In the genomic region with DNA sequence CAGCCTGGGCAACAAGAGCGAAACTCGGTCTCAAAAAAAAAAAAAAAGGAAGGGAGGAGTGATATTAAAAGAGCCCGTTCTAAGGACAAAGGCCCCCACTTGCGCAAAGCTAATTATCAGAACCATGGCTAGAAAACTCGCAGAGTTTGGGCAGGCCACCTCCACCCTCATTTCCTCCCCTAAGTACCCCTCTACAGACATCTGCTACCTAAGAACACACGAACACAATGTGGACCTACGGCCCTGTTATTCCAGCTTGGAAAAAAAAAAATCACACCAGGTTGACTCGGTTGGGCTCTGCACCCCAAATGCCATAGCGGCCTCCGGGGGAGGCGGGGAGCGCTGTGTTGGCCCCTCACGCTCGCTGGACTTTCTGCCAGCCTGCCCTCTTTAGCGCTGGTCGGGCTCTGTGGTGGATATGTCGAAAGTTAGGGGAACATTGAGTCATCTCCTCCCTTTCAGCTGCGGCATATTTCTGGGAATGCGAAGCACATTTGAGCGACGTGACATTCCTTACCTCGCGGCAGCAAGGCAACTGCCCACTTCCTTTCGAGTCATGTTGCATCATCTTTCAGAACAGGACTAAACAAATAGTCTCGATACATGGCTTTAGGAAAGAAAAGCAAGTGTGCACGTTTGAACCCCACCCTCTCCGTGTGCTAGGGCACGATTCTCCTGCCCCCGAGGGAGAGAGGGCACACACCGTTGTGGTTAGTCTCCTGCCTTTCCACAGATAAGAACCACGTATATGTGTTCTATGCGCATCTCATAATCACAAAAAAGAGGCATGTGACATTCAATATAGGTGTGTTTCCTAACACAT, we compare ENCODE assay signal across 1 cellular context.
TF ChIP-seq lines count a peak whose summit lies in the region.

No MANE protein-coding gene starts in this region.

TF ChIP-seq in HepG2, 621 proteins besides CTCF, POLR2A, EP300 and RAD21 (continued from another document and continues in another):
- TF ChIP-seq, protein P1, sequence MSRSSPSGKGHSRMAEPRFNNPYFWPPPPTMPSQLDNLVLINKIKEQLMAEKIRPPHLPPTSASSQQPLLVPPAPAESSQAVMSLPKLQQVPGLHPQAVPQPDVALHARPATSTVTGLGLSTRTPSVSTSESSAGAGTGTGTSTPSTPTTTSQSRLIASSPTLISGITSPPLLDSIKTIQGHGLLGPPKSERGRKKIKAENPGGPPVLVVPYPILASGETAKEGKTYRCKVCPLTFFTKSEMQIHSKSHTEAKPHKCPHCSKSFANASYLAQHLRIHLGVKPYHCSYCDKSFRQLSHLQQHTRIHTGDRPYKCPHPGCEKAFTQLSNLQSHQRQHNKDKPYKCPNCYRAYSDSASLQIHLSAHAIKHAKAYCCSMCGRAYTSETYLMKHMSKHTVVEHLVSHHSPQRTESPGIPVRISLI (CRISPR knock-in tag; IDR thresholded peaks at IDR 0.05; ENCODE audit: borderline replicate concordance) = peak; percentile 93
- TF ChIP-seq ATM (IDR thresholded peaks at IDR 0.05; ENCODE audit: borderline replicate concordance) (no peak), ELF1 (CRISPR knock-in tag; IDR thresholded peaks at IDR 0.05) (peak; percentile 81), ZNF569 (CRISPR knock-in tag; IDR thresholded peaks at IDR 0.05; ENCODE audit: borderline replicate concordance) (0 out of 2 replicates have a peak, but pooled peaks have one; percentile 51), ZNF720 (CRISPR knock-in tag; IDR thresholded peaks at IDR 0.05) (no peak), CREB1 (IDR thresholded peaks at IDR 0.05) (peak; percentile 54), CREB1 (CRISPR knock-in tag; IDR thresholded peaks at IDR 0.05) (peak; percentile 94), RORA (CRISPR knock-in tag; IDR thresholded peaks at IDR 0.05) (no peak), NCOR1 (IDR thresholded peaks at IDR 0.05; ENCODE audit: borderline replicate concordance, low read length) (peak; percentile 77; the same call in 1 of the 2 replicates), ZNF296 (CRISPR knock-in tag; conservative IDR thresholded peaks at IDR 0.05) (peak; percentile 83; the same call in 1 of the 2 replicates), ZNF75D (CRISPR knock-in tag; IDR thresholded peaks at IDR 0.05; ENCODE audit: borderline replicate concordance) (no peak), MAF1 (CRISPR knock-in tag; IDR thresholded peaks at IDR 0.05; ENCODE audit: borderline replicate concordance) (no peak; the same call in 1 of the 2 replicates), ZNF761 (CRISPR knock-in tag; conservative IDR thresholded peaks at IDR 0.05) (peak; percentile 90), NR2C2 (CRISPR knock-in tag; IDR thresholded peaks at IDR 0.05; ENCODE audit: borderline replicate concordance) (peak; percentile 77), NPAS2 (CRISPR knock-in tag; IDR thresholded peaks at IDR 0.05; ENCODE audit: borderline replicate concordance) (no peak), ZSCAN31 (CRISPR knock-in tag; IDR thresholded peaks at IDR 0.05; ENCODE audit: low read depth) (peak; percentile 81), PHF21A (CRISPR knock-in tag; IDR thresholded peaks at IDR 0.05) (peak; percentile 99), ZNF550 (CRISPR knock-in tag; IDR thresholded peaks at IDR 0.05; ENCODE audit: borderline replicate concordance) (no peak), ZNF773 (CRISPR knock-in tag; IDR thresholded peaks at IDR 0.05; ENCODE audit: borderline replicate concordance) (no peak), HNRNPK (IDR thresholded peaks at IDR 0.05; ENCODE audit: low read depth, low read length, poor library complexity, severe bottlenecking) (no peak), CENPX (CRISPR knock-in tag; IDR thresholded peaks at IDR 0.05) (no peak), SNAPC2 (CRISPR knock-in tag; IDR thresholded peaks at IDR 0.05) (peak; percentile 75; the same call in 1 of the 2 replicates), SETDB1 (CRISPR knock-in tag; IDR thresholded peaks at IDR 0.05; ENCODE audit: borderline replicate concordance) (no peak), CBX2 (IDR thresholded peaks at IDR 0.05; ENCODE audit: low read depth, low read length) (no peak), CBX2 (CRISPR knock-in tag; IDR thresholded peaks at IDR 0.05; ENCODE audit: low read depth) (no peak), ZNF878 (CRISPR knock-in tag; IDR thresholded peaks at IDR 0.05) (peak; percentile 95), GTF3A (CRISPR knock-in tag; conservative IDR thresholded peaks at IDR 0.05) (no peak), ZSCAN30 (CRISPR knock-in tag; IDR thresholded peaks at IDR 0.05) (no peak), NFKBIZ (CRISPR knock-in tag; IDR thresholded peaks at IDR 0.05) (peak; percentile 99), ZNF468 (CRISPR knock-in tag; IDR thresholded peaks at IDR 0.05) (no peak), ZNF101 (CRISPR knock-in tag; IDR thresholded peaks at IDR 0.05; ENCODE audit: borderline replicate concordance, low read depth) (peak; percentile 72; the same call in 1 of the 2 replicates), KDM4B (CRISPR knock-in tag; IDR thresholded peaks at IDR 0.05) (peak; percentile 97), PHF20 (CRISPR knock-in tag; IDR thresholded peaks at IDR 0.05) (no peak; the same call in 1 of the 2 replicates), MBD4 (IDR thresholded peaks at IDR 0.05; ENCODE audit: borderline replicate concordance, low read length) (peak; percentile 86; the same call in 1 of the 2 replicates), GFI1 (CRISPR knock-in tag; IDR thresholded peaks at IDR 0.05; ENCODE audit: borderline replicate concordance) (peak; percentile 94), PAX8 (CRISPR knock-in tag; IDR thresholded peaks at IDR 0.05; ENCODE audit: borderline replicate concordance) (0 out of 2 replicates have a peak, but pooled peaks have one; percentile 41), SP140L (CRISPR knock-in tag; IDR thresholded peaks at IDR 0.05; ENCODE audit: borderline replicate concordance) (peak; percentile 59; the same call in 1 of the 2 replicates), NCOA2 (CRISPR knock-in tag; IDR thresholded peaks at IDR 0.05) (peak; percentile 99), ZNF274 (CRISPR knock-in tag; IDR thresholded peaks at IDR 0.05) (no peak; the same call in 1 of the 2 replicates)
- TF ChIP-seq, protein P2, sequence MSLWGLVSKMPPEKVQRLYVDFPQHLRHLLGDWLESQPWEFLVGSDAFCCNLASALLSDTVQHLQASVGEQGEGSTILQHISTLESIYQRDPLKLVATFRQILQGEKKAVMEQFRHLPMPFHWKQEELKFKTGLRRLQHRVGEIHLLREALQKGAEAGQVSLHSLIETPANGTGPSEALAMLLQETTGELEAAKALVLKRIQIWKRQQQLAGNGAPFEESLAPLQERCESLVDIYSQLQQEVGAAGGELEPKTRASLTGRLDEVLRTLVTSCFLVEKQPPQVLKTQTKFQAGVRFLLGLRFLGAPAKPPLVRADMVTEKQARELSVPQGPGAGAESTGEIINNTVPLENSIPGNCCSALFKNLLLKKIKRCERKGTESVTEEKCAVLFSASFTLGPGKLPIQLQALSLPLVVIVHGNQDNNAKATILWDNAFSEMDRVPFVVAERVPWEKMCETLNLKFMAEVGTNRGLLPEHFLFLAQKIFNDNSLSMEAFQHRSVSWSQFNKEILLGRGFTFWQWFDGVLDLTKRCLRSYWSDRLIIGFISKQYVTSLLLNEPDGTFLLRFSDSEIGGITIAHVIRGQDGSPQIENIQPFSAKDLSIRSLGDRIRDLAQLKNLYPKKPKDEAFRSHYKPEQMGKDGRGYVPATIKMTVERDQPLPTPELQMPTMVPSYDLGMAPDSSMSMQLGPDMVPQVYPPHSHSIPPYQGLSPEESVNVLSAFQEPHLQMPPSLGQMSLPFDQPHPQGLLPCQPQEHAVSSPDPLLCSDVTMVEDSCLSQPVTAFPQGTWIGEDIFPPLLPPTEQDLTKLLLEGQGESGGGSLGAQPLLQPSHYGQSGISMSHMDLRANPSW (CRISPR knock-in tag; IDR thresholded peaks at IDR 0.05; ENCODE audit: borderline replicate concordance) = peak; percentile 97
- TF ChIP-seq, protein P3, sequence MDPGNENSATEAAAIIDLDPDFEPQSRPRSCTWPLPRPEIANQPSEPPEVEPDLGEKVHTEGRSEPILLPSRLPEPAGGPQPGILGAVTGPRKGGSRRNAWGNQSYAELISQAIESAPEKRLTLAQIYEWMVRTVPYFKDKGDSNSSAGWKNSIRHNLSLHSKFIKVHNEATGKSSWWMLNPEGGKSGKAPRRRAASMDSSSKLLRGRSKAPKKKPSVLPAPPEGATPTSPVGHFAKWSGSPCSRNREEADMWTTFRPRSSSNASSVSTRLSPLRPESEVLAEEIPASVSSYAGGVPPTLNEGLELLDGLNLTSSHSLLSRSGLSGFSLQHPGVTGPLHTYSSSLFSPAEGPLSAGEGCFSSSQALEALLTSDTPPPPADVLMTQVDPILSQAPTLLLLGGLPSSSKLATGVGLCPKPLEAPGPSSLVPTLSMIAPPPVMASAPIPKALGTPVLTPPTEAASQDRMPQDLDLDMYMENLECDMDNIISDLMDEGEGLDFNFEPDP (CRISPR knock-in tag; conservative IDR thresholded peaks at IDR 0.05) = no peak
- TF ChIP-seq, protein P4, sequence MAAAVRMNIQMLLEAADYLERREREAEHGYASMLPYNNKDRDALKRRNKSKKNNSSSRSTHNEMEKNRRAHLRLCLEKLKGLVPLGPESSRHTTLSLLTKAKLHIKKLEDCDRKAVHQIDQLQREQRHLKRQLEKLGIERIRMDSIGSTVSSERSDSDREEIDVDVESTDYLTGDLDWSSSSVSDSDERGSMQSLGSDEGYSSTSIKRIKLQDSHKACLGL (CRISPR knock-in tag; IDR thresholded peaks at IDR 0.05) = peak; percentile 53; the same call in 1 of the 2 replicates
- TF ChIP-seq, protein P5, sequence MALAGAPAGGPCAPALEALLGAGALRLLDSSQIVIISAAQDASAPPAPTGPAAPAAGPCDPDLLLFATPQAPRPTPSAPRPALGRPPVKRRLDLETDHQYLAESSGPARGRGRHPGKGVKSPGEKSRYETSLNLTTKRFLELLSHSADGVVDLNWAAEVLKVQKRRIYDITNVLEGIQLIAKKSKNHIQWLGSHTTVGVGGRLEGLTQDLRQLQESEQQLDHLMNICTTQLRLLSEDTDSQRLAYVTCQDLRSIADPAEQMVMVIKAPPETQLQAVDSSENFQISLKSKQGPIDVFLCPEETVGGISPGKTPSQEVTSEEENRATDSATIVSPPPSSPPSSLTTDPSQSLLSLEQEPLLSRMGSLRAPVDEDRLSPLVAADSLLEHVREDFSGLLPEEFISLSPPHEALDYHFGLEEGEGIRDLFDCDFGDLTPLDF (CRISPR knock-in tag; IDR thresholded peaks at IDR 0.05) = no peak
- TF ChIP-seq, protein P6, sequence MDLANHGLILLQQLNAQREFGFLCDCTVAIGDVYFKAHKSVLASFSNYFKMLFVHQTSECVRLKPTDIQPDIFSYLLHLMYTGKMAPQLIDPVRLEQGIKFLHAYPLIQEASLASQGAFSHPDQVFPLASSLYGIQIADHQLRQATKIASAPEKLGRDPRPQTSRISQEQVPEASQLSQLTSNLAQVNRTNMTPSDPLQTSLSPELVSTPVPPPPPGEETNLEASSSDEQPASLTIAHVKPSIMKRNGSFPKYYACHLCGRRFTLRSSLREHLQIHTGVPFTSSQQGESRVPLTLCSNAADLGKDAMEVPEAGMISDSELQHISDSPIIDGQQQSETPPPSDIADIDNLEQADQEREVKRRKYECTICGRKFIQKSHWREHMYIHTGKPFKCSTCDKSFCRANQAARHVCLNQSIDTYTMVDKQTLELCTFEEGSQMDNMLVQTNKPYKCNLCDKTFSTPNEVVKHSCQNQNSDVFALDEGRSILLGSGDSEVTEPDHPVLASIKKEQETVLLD (CRISPR knock-in tag; IDR thresholded peaks at IDR 0.05; ENCODE audit: low read depth) = no peak
- TF ChIP-seq, protein P7, sequence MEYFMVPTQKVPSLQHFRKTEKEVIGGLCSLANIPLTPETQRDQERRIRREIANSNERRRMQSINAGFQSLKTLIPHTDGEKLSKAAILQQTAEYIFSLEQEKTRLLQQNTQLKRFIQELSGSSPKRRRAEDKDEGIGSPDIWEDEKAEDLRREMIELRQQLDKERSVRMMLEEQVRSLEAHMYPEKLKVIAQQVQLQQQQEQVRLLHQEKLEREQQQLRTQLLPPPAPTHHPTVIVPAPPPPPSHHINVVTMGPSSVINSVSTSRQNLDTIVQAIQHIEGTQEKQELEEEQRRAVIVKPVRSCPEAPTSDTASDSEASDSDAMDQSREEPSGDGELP (IDR thresholded peaks at IDR 0.05; ENCODE audit: borderline replicate concordance, low read depth) = peak; percentile 93; the same call in 1 of the 2 replicates
- TF ChIP-seq, protein P8, sequence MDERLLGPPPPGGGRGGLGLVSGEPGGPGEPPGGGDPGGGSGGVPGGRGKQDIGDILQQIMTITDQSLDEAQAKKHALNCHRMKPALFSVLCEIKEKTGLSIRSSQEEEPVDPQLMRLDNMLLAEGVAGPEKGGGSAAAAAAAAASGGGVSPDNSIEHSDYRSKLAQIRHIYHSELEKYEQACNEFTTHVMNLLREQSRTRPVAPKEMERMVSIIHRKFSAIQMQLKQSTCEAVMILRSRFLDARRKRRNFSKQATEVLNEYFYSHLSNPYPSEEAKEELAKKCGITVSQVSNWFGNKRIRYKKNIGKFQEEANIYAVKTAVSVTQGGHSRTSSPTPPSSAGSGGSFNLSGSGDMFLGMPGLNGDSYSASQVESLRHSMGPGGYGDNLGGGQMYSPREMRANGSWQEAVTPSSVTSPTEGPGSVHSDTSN (CRISPR knock-in tag; IDR thresholded peaks at IDR 0.05) = peak; percentile 79
- TF ChIP-seq, protein P9, sequence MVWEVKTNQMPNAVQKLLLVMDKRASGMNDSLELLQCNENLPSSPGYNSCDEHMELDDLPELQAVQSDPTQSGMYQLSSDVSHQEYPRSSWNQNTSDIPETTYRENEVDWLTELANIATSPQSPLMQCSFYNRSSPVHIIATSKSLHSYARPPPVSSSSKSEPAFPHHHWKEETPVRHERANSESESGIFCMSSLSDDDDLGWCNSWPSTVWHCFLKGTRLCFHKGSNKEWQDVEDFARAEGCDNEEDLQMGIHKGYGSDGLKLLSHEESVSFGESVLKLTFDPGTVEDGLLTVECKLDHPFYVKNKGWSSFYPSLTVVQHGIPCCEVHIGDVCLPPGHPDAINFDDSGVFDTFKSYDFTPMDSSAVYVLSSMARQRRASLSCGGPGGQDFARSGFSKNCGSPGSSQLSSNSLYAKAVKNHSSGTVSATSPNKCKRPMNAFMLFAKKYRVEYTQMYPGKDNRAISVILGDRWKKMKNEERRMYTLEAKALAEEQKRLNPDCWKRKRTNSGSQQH (CRISPR knock-in tag; IDR thresholded peaks at IDR 0.05; ENCODE audit: low read depth) = peak; percentile 77; the same call in 1 of the 2 replicates
- TF ChIP-seq, protein P10, sequence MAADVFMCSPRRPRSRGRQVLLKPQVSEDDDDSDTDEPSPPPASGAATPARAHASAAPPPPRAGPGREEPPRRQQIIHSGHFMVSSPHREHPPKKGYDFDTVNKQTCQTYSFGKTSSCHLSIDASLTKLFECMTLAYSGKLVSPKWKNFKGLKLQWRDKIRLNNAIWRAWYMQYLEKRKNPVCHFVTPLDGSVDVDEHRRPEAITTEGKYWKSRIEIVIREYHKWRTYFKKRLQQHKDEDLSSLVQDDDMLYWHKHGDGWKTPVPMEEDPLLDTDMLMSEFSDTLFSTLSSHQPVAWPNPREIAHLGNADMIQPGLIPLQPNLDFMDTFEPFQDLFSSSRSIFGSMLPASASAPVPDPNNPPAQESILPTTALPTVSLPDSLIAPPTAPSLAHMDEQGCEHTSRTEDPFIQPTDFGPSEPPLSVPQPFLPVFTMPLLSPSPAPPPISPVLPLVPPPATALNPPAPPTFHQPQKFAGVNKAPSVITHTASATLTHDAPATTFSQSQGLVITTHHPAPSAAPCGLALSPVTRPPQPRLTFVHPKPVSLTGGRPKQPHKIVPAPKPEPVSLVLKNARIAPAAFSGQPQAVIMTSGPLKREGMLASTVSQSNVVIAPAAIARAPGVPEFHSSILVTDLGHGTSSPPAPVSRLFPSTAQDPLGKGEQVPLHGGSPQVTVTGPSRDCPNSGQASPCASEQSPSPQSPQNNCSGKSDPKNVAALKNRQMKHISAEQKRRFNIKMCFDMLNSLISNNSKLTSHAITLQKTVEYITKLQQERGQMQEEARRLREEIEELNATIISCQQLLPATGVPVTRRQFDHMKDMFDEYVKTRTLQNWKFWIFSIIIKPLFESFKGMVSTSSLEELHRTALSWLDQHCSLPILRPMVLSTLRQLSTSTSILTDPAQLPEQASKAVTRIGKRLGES (CRISPR knock-in tag; IDR thresholded peaks at IDR 0.05; ENCODE audit: borderline replicate concordance) = peak; percentile 82; the same call in 1 of the 2 replicates
